Comparison of ENCODE assay signal across 1 cellular context in the genomic region with DNA sequence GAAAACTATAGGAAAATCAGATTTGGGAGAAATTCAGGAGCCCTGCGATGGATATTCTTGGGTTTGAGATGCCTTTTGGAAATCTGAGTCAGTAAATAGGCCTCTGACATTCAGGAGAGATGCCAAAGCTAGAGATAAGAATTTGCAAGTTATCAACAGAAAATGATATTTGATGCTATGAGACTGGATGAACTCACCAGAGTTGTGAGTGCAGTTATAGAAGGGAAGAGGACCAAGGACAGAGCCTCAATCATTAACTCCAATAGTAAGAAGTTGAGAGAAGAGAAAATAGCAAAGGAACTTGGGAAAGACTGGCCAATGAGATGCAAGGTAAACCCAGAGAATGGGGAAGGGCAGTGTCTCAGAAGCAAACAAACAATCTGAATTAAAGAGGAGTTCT.
TF ChIP-seq lines count a peak whose summit lies in the region.

No MANE protein-coding gene starts in this region.

TF ChIP-seq in GM23338, 12 proteins besides CTCF, POLR2A, EP300 and RAD21:
- no peak for TF ChIP-seq JUNB (IDR thresholded peaks at IDR 0.05; ENCODE audit: unreplicated experiment)
- no peak for TF ChIP-seq ZNF331 (CRISPR knock-in tag; IDR thresholded peaks at IDR 0.05; ENCODE audit: low read depth)
- no peak for TF ChIP-seq ZNF114 (CRISPR knock-in tag; IDR thresholded peaks at IDR 0.05)
- TF ChIP-seq EZH2 (IDR thresholded peaks at IDR 0.05; ENCODE audit: low read depth, unreplicated experiment), result no peak
- no peak for TF ChIP-seq NANOG (IDR thresholded peaks at IDR 0.05; ENCODE audit: borderline replicate concordance)
- TF ChIP-seq, protein P1, sequence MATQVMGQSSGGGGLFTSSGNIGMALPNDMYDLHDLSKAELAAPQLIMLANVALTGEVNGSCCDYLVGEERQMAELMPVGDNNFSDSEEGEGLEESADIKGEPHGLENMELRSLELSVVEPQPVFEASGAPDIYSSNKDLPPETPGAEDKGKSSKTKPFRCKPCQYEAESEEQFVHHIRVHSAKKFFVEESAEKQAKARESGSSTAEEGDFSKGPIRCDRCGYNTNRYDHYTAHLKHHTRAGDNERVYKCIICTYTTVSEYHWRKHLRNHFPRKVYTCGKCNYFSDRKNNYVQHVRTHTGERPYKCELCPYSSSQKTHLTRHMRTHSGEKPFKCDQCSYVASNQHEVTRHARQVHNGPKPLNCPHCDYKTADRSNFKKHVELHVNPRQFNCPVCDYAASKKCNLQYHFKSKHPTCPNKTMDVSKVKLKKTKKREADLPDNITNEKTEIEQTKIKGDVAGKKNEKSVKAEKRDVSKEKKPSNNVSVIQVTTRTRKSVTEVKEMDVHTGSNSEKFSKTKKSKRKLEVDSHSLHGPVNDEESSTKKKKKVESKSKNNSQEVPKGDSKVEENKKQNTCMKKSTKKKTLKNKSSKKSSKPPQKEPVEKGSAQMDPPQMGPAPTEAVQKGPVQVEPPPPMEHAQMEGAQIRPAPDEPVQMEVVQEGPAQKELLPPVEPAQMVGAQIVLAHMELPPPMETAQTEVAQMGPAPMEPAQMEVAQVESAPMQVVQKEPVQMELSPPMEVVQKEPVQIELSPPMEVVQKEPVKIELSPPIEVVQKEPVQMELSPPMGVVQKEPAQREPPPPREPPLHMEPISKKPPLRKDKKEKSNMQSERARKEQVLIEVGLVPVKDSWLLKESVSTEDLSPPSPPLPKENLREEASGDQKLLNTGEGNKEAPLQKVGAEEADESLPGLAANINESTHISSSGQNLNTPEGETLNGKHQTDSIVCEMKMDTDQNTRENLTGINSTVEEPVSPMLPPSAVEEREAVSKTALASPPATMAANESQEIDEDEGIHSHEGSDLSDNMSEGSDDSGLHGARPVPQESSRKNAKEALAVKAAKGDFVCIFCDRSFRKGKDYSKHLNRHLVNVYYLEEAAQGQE (IDR thresholded peaks at IDR 0.05; ENCODE audit: unreplicated experiment), result no peak
- TF ChIP-seq EZH2phosphoT487 (IDR thresholded peaks at IDR 0.05; ENCODE audit: unreplicated experiment), result no peak
- no peak for TF ChIP-seq CREB1 (CRISPR knock-in tag; IDR thresholded peaks at IDR 0.05; ENCODE audit: low read depth)
- TF ChIP-seq POLR2AphosphoS5 (IDR thresholded peaks at IDR 0.05; ENCODE audit: low read depth), result no peak
- TF ChIP-seq, protein P2, sequence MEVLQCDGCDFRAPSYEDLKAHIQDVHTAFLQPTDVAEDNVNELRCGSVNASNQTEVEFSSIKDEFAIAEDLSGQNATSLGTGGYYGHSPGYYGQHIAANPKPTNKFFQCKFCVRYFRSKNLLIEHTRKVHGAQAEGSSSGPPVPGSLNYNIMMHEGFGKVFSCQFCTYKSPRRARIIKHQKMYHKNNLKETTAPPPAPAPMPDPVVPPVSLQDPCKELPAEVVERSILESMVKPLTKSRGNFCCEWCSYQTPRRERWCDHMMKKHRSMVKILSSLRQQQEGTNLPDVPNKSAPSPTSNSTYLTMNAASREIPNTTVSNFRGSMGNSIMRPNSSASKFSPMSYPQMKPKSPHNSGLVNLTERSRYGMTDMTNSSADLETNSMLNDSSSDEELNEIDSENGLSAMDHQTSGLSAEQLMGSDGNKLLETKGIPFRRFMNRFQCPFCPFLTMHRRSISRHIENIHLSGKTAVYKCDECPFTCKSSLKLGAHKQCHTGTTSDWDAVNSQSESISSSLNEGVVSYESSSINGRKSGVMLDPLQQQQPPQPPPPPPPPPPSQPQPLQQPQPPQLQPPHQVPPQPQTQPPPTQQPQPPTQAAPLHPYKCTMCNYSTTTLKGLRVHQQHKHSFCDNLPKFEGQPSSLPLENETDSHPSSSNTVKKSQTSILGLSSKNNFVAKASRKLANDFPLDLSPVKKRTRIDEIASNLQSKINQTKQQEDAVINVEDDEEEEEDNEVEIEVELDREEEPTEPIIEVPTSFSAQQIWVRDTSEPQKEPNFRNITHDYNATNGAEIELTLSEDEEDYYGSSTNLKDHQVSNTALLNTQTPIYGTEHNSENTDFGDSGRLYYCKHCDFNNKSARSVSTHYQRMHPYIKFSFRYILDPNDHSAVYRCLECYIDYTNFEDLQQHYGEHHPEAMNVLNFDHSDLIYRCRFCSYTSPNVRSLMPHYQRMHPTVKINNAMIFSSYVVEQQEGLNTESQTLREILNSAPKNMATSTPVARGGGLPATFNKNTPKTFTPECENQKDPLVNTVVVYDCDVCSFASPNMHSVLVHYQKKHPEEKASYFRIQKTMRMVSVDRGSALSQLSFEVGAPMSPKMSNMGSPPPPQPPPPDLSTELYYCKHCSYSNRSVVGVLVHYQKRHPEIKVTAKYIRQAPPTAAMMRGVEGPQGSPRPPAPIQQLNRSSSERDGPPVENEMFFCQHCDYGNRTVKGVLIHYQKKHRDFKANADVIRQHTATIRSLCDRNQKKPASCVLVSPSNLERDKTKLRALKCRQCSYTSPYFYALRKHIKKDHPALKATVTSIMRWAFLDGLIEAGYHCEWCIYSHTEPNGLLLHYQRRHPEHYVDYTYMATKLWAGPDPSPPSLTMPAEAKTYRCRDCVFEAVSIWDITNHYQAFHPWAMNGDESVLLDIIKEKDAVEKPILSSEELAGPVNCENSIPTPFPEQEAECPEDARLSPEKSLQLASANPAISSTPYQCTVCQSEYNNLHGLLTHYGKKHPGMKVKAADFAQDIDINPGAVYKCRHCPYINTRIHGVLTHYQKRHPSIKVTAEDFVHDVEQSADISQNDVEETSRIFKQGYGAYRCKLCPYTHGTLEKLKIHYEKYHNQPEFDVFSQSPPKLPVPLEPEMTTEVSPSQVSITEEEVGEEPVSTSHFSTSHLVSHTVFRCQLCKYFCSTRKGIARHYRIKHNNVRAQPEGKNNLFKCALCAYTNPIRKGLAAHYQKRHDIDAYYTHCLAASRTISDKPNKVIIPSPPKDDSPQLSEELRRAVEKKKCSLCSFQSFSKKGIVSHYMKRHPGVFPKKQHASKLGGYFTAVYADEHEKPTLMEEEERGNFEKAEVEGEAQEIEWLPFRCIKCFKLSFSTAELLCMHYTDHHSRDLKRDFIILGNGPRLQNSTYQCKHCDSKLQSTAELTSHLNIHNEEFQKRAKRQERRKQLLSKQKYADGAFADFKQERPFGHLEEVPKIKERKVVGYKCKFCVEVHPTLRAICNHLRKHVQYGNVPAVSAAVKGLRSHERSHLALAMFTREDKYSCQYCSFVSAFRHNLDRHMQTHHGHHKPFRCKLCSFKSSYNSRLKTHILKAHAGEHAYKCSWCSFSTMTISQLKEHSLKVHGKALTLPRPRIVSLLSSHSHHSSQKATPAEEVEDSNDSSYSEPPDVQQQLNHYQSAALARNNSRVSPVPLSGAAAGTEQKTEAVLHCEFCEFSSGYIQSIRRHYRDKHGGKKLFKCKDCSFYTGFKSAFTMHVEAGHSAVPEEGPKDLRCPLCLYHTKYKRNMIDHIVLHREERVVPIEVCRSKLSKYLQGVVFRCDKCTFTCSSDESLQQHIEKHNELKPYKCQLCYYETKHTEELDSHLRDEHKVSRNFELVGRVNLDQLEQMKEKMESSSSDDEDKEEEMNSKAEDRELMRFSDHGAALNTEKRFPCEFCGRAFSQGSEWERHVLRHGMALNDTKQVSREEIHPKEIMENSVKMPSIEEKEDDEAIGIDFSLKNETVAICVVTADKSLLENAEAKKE (CRISPR knock-in tag; IDR thresholded peaks at IDR 0.05), result no peak
- TF ChIP-seq STAT1 (IDR thresholded peaks at IDR 0.05; ENCODE audit: unreplicated experiment), result no peak
- TF ChIP-seq, protein P3, sequence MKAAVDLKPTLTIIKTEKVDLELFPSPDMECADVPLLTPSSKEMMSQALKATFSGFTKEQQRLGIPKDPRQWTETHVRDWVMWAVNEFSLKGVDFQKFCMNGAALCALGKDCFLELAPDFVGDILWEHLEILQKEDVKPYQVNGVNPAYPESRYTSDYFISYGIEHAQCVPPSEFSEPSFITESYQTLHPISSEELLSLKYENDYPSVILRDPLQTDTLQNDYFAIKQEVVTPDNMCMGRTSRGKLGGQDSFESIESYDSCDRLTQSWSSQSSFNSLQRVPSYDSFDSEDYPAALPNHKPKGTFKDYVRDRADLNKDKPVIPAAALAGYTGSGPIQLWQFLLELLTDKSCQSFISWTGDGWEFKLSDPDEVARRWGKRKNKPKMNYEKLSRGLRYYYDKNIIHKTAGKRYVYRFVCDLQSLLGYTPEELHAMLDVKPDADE (IDR thresholded peaks at IDR 0.05), result no peak
